22 cellular contexts compared by ENCODE assay signal in the genomic region with DNA sequence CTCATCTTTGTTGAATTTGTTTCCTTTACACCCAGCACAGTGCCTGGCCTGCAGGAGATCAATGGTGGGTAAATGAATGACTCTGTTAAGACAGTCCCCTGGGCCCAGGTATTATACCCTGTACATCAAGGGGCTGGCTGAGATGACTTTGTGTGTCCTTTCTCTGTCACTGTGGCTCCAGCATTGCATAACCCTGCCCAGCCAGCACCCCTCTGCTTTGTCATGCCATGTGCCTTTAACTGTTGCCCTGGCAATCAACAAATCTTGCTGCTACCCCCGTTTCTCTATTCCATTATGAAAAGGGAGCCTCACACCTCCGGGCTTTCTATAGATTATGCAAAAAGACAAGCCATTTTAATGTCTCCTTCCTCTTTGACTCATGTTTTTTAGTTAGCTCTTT. TPM values are rescaled to one million over a fixed set of nuclear protein-coding genes. Genes with fewer than 3 reads are reported as not detected.
DNase-seq lines count a peak whose midpoint lies in the region; ATAC-seq, FAIRE-seq and TF ChIP-seq lines count a peak whose summit lies in the region.
"Had no signal": no experiment of that assay in that cellular context is flagged by ENCODE, and none has a peak within 500 bp of the region (broad histone marks: within the 10 kb centered on the region; RNA-seq: fewer than 3 reads in every experiment).

No MANE protein-coding gene starts in this region.

- H2AFZ ChIP-seq in parathyroid adenoma, result no peak overlapping the region

- no peaks in the 10 kb centered on the region for H3K27me3 Mint-ChIP-seq in activated naive CD4-positive, alpha-beta T cell treated with anti-CD3 and anti-CD28 coated beads for 36 hours (ENCODE audit: low read depth)

- H3K36me3 ChIP-seq in parathyroid adenoma (ENCODE audit: control insufficient read depth, insufficient read depth, low read length), result no peaks in the 10 kb centered on the region
- H3K36me3 ChIP-seq: heart right ventricle, WERI-Rb-1 had no signal

- no peaks in the 10 kb centered on the region for H3K9me3 ChIP-seq in parathyroid adenoma (ENCODE audit: control insufficient read depth, low read length)
- H3K9me3 ChIP-seq: heart right ventricle had no signal

- intact Hi-C loops in activated naive CD4-positive, alpha-beta T cell treated with anti-CD3 and anti-CD28 coated beads for 36 hours (cut with micrococcal nuclease), result loop anchor here (10.0 kb wide), 1 partner anchor 334 kb away; no protein-coding TSS in a partner anchor

- no peaks in the 10 kb centered on the region for H3K27me3 ChIP-seq in parathyroid adenoma (ENCODE audit: control insufficient read depth, insufficient read depth, low read length)
- H3K27me3 ChIP-seq: heart right ventricle had no signal

- H3K9me3 Mint-ChIP-seq in activated naive CD4-positive, alpha-beta T cell treated with anti-CD3 and anti-CD28 coated beads for 36 hours, result no peaks in the 10 kb centered on the region
- H3K9me3 Mint-ChIP-seq: HFFc6; T-helper 1 cell treated with Interleukin-12 subunit alpha and Interleukin-12 subunit beta and Interleukin-4 antibody, amounts not matched to agents 30 μg/mL and 1 μg/mL, for 36 hours had no signal

- peak overlapping the region; percentile 6 for H3K4me2 ChIP-seq in parathyroid adenoma (ENCODE audit: low read length)

- H3K4me1 Mint-ChIP-seq in activated naive CD4-positive, alpha-beta T cell treated with anti-CD3 and anti-CD28 coated beads for 36 hours (ENCODE audit: low read depth), result peaks cover 56% of the 10 kb centered on the region

- H3K27ac Mint-ChIP-seq in activated naive CD4-positive, alpha-beta T cell treated with anti-CD3 and anti-CD28 coated beads for 36 hours, result no peak overlapping the region
- H3K27ac Mint-ChIP-seq: HFFc6; T-helper 1 cell treated with Interleukin-12 subunit alpha and Interleukin-12 subunit beta and Interleukin-4 antibody, amounts not matched to agents 30 μg/mL and 1 μg/mL, for 36 hours had no signal

- peak; percentile 53 for ATAC-seq in GM18867 (IDR thresholded peaks at IDR 0.05; ENCODE audit: unreplicated experiment)
- ATAC-seq: heart right ventricle, left ventricle myocardium superior had no signal

- FAIRE-seq in RCC 7860 (lab: Jason Lieb, UNC), result no peak
- FAIRE-seq: endothelial cell of umbilical vein had no signal

- no peak overlapping the region for H3K4me3 Mint-ChIP-seq in activated naive CD4-positive, alpha-beta T cell treated with anti-CD3 and anti-CD28 coated beads for 36 hours
- H3K4me3 Mint-ChIP-seq: HFFc6; T-helper 1 cell treated with Interleukin-12 subunit alpha and Interleukin-12 subunit beta and Interleukin-4 antibody, amounts not matched to agents 30 μg/mL and 1 μg/mL, for 36 hours had no signal

- no peak overlapping the region for H3K9ac ChIP-seq in parathyroid adenoma

- peaks cover 2% of the 10 kb centered on the region for H3K36me3 Mint-ChIP-seq in activated naive CD4-positive, alpha-beta T cell treated with anti-CD3 and anti-CD28 coated beads for 36 hours (ENCODE audit: low read depth)

- peak overlapping the region; percentile 33 for H3K27ac ChIP-seq in parathyroid adenoma
- H3K27ac ChIP-seq: heart right ventricle, skin epidermis, WERI-Rb-1 had no signal

- no peak for TF ChIP-seq POLR2A in NB4 (IDR thresholded peaks at IDR 0.05; ENCODE audit: extremely low read depth, insufficient read length)

- no peak for TF ChIP-seq CTCF in NB4 (IDR thresholded peaks at IDR 0.05; ENCODE audit: low read depth, low read length)
- TF ChIP-seq CTCF in parathyroid adenoma (IDR thresholded peaks at IDR 0.05), result no peak

- H3K4me1 ChIP-seq in parathyroid adenoma, result peaks cover 36% of the 10 kb centered on the region
- H3K4me1 ChIP-seq: heart right ventricle had no signal

- CTCF ChIA-PET in activated naive CD4-positive, alpha-beta T cell treated with anti-CD3 and anti-CD28 coated beads for 36 hours (lab: Charles Lee), result interaction anchor here (1.1 to 11.3 kb wide), 3 partner anchors 9 to 84 kb away, joined by 3 to 255 read pairs (median 5); a partner anchor contains a TSS

- H3K4me3 ChIP-seq in NB4 (ENCODE audit: low read depth, low read length) (no peak overlapping the region), parathyroid adenoma (ENCODE audit: low read depth, low read length) (no peak overlapping the region)
- H3K4me3 ChIP-seq: heart right ventricle, skin epidermis had no signal

- peak; percentile 59 for DNase-seq in activated naive CD4-positive, alpha-beta T cell treated with anti-CD3 and anti-CD28 coated beads for 36 hours
- no peak for DNase-seq in activated naive CD4-positive, alpha-beta T cell (lab: John Stamatoyannopoulos, UW)
- DNase-seq in NB4 (ENCODE audit: low read depth) (peak; percentile 58), RCC 7860 (ENCODE audit: low spot score) (no peak), GM19238 (ENCODE audit: insufficient read length, low spot score) (no peak)
- DNase-seq: dermis blood vessel endothelial cell; heart right ventricle; HFFc6; left ventricle myocardium superior; NCI-H1417; NCI-H524; SHP77 treated with DMSO at 0.1 percent for 48 hours; stimulated activated CD4-positive, alpha-beta T cell treated with anti-CD3 and anti-CD28 coated beads, Interleukin-4, amount 100 ng/mL, for 4 hours; WERI-Rb-1 had no signal

- H3K79me2 ChIP-seq in parathyroid adenoma, result no peaks in the 10 kb centered on the region

RNA-seq across cellular contexts. Expression of a gene that starts 7.6 kb away (rescaled TPM):
- total RNA-seq in activated naive CD4-positive, alpha-beta T cell treated with anti-CD3 and anti-CD28 coated beads for 36 hours, result 10 to 100 TPM in 1 of 2 experiments, 1 to 10 TPM in 1; 5.8 to 10.4 TPM
- total RNA-seq: OCI-LY7 had no signal

RNA-seq across cellular contexts. Expression of a gene that starts 48.5 kb away (rescaled TPM):
- total RNA-seq in activated naive CD4-positive, alpha-beta T cell treated with anti-CD3 and anti-CD28 coated beads for 36 hours, result 100 to 1,000 TPM; 178 to 179 TPM
- total RNA-seq: endothelial cell of umbilical vein, HFFc6, HT1080, temporal lobe had no signal

Comparison
In these comparisons a context has a peak if more than half of its experiments do, and no peak if none do; other contexts are left out.
1. DNase-seq: peak in activated naive CD4-positive, alpha-beta T cell treated with anti-CD3 and anti-CD28 coated beads for 36 hours (single experiment) and NB4 (single experiment); none in activated naive CD4-positive, alpha-beta T cell (0 of 4), RCC 7860 (single experiment) and GM19238 (single experiment).